ENCODE assay signal across 8 cellular contexts in the genomic region with DNA sequence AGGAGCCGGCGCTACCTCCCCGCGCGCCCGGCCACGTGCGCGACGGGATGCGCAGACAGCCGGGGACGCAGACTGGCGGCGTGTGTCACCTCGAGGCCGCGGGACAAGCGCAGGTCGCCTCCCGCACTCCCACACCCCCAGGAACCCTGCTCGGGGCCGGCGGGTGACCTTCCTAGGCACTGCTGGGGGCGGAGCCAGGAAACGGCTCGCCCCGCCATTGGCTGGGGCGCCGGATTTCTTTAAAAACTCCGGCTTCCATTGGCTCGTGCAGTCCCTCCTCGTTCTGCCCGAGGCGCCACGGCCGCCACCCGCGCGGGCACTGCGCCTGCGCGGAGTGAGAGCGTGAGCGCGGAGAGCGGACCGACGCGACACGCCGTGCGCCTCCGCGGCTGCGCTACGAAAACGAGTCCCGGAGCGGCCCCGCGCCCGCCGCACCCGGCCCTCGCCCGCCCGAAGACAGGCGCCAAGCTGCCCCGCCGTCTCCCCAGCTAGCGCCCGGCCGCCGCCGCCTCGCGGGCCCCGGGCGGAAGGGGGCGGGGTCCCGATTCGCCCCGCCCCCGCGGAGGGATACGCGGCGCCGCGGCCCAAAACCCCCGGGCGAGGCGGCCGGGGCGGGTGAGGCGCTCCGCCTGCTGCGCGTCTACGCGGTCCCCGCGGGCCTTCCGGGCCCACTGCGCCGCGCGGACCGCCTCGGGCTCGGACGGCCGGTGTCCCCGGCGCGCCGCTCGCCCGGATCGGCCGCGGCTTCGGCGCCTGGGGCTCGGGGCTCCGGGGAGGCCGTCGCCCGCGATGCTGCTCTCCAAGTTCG. TPM values are rescaled to one million over a fixed set of nuclear protein-coding genes. Genes with fewer than 3 reads are reported as not detected.
DNase-seq lines count a peak whose midpoint lies in the region; ATAC-seq and TF ChIP-seq lines count a peak whose summit lies in the region.

A gene (plus strand): TSS at position 614 of the 808 bp plus-strand sequence. CDS start 176 bp downstream, at position 790.

- H3K4me3 Mint-ChIP-seq in activated T-cell treated with anti-CD3 and anti-CD28 coated beads, Interleukin-2, amount 50 U/mL, for 4 hours: peak within 1 kb of the TSS; percentile 94

- H3K27me3 ChIP-seq in Panc1 (ENCODE audit: control insufficient read depth, insufficient read depth, low read length): no peaks in the 10 kb centered on the region
- no peaks in the 10 kb centered on the region for H3K27me3 ChIP-seq in esophagus (ENCODE audit: control insufficient read depth in 1 of 2, insufficient read depth in 2 of 2, low read length in 2 of 2)
- no peaks in the 10 kb centered on the region for H3K27me3 ChIP-seq in mucosa of stomach (ENCODE audit: control insufficient read depth, insufficient read depth, low read length)

- in situ Hi-C loops in KBM-7 (cut with MboI; ENCODE audit: low pct_unique_long_range_greater_than_20kb, low sequenced_read_pairs) (no loop called here), Panc1 (cut with HindIII; ENCODE audit: low pct_unique_long_range_greater_than_20kb, low sequenced_read_pairs) (no loop called here)

- H3K4me1 Mint-ChIP-seq in activated T-cell treated with anti-CD3 and anti-CD28 coated beads, Interleukin-2, amount 50 U/mL, for 4 hours (ENCODE audit: low read depth): peaks cover 18% of the 10 kb centered on the region

- peaks cover 24% of the 10 kb centered on the region for H3K36me3 Mint-ChIP-seq in activated T-cell treated with anti-CD3 and anti-CD28 coated beads, Interleukin-2, amount 50 U/mL, for 4 hours (ENCODE audit: insufficient read depth)

- no peaks in the 10 kb centered on the region for H3K9me3 ChIP-seq in Panc1 (ENCODE audit: control insufficient read depth, insufficient read depth, low read depth, low read length)
- no peaks in the 10 kb centered on the region for H3K9me3 ChIP-seq in esophagus (ENCODE audit: control insufficient read depth in 2 of 2, insufficient read depth in 1 of 2, low read depth in 1 of 2, low read length in 1 of 2)
- no peaks in the 10 kb centered on the region for H3K9me3 ChIP-seq in mucosa of stomach (ENCODE audit: control insufficient read depth, low read length)

- peaks cover 38% of the 10 kb centered on the region for H3K4me1 ChIP-seq in Panc1 (ENCODE audit: control insufficient read depth, insufficient read depth, low read length)
- H3K4me1 ChIP-seq in esophagus (ENCODE audit: control insufficient read depth in 2 of 2, insufficient read depth in 2 of 2, low read length in 1 of 2): peaks cover 0 to 20% of the 10 kb centered on the region in 2 donors
- peaks cover 74% of the 10 kb centered on the region for H3K4me1 ChIP-seq in mucosa of stomach (ENCODE audit: control insufficient read depth, insufficient read depth, low read length)

- no peaks in the 10 kb centered on the region for H3K27me3 Mint-ChIP-seq in activated T-cell treated with anti-CD3 and anti-CD28 coated beads, Interleukin-2, amount 50 U/mL, for 4 hours (ENCODE audit: low read depth)

- DNase-seq in DMS53 treated with DMSO at 0.1 percent for 48 hours (lab: John Stamatoyannopoulos, UW; ENCODE audit: unreplicated experiment) (peak; percentile 82), KBM-7 (peak; percentile 98), Panc1 (ENCODE audit: low read depth, low spot score) (no peak)
- peak; percentile 92 for DNase-seq in activated T-cell treated with anti-CD3 and anti-CD28 coated beads, Interleukin-2, amount 50 U/mL, for 4 hours
- DNase-seq in stimulated activated CD8-positive, alpha-beta memory T cell treated with anti-CD3 and anti-CD28 coated beads, Interleukin-4, amount 100 ng/mL, for 48 hours: peak; percentile 94

- H3K9ac ChIP-seq in mucosa of stomach (ENCODE audit: low read length): peak within 1 kb of the TSS; percentile 93

- no peaks in the 10 kb centered on the region; the same call in none of the 2 replicates for H3K36me3 ChIP-seq in Panc1 (ENCODE audit: control insufficient read depth, insufficient read depth, low read length)
- peaks cover 10 to 31% of the 10 kb centered on the region in 2 donors for H3K36me3 ChIP-seq in esophagus (ENCODE audit: control insufficient read depth in 2 of 2, insufficient read depth in 2 of 2, low read length in 1 of 2)
- peaks cover 13% of the 10 kb centered on the region for H3K36me3 ChIP-seq in mucosa of stomach (ENCODE audit: control insufficient read depth, insufficient read depth, low read length)

- WGBS in esophagus, 2 donors: 1% methylated on average over 76 to 132 of the region's 132 CpGs

- ATAC-seq in GM21717 (IDR thresholded peaks at IDR 0.05; ENCODE audit: unreplicated experiment): peak; percentile 49
- peak; percentile 82 for ATAC-seq in Panc1
- ATAC-seq in activated T-cell treated with anti-CD3 and anti-CD28 coated beads, Interleukin-2, amount 50 U/mL, for 4 hours: peak; percentile 77 to 78

- no peak for TF ChIP-seq CTCF in Panc1 (IDR thresholded peaks at IDR 0.05)

- H3K27ac ChIP-seq in Panc1 (ENCODE audit: low read length) (peak within 1 kb of the TSS; percentile 94), esophagus (ENCODE audit: low read depth in 2 of 2, low read length in 1 of 2) (peak within 1 kb of the TSS; percentile 98 to 99)

- CTCF ChIA-PET in Panc1 (lab: Charles Lee): no interaction called here

- H3K4me3 ChIP-seq in Panc1 (ENCODE audit: low read depth in 2 of 2, low read length in 2 of 2) (peak within 1 kb of the TSS; percentile 70 to 71), esophagus (ENCODE audit: low read depth in 1 of 2, low read length in 2 of 2) (peak within 1 kb of the TSS; percentile 87 to 97), mucosa of stomach (ENCODE audit: low read length) (peak within 1 kb of the TSS; percentile 95)

- H3K9me3 Mint-ChIP-seq in activated T-cell treated with anti-CD3 and anti-CD28 coated beads, Interleukin-2, amount 50 U/mL, for 4 hours: no peaks in the 10 kb centered on the region

- POLR2A ChIA-PET in Panc1 (lab: Charles Lee): interaction anchor here (0.6 kb wide), 2 partner anchors 15 to 43 kb away, joined by 3 to 5 read pairs; no protein-coding TSS in a partner anchor

- intact Hi-C loops in Panc1 (cut with micrococcal nuclease; ENCODE audit: unreplicated experiment): no loop called here

- BruUV-seq in Panc1 (replicated peaks; lab: Mats Ljungman, UMichigan): no TSS peak

RNA-seq across cellular contexts. Expression of the gene that starts here (rescaled TPM):
- total RNA-seq in Panc1 (2021; ENCODE audit: unreplicated experiment): 58.2 TPM
- polyA plus RNA-seq in Panc1 (2012; ENCODE audit: insufficient read length): 65.3 TPM
- total RNA-seq in activated T-cell treated with anti-CD3 and anti-CD28 coated beads, Interleukin-2, amount 50 U/mL, for 4 hours: 100 to 1,000 TPM; 426 to 498 (median 461) TPM
- polyA plus RNA-seq in esophagus: 10 to 100 TPM; 33.8 to 43.4 TPM
